Comparison of ENCODE assay signal across 9 cellular contexts in the genomic region with DNA sequence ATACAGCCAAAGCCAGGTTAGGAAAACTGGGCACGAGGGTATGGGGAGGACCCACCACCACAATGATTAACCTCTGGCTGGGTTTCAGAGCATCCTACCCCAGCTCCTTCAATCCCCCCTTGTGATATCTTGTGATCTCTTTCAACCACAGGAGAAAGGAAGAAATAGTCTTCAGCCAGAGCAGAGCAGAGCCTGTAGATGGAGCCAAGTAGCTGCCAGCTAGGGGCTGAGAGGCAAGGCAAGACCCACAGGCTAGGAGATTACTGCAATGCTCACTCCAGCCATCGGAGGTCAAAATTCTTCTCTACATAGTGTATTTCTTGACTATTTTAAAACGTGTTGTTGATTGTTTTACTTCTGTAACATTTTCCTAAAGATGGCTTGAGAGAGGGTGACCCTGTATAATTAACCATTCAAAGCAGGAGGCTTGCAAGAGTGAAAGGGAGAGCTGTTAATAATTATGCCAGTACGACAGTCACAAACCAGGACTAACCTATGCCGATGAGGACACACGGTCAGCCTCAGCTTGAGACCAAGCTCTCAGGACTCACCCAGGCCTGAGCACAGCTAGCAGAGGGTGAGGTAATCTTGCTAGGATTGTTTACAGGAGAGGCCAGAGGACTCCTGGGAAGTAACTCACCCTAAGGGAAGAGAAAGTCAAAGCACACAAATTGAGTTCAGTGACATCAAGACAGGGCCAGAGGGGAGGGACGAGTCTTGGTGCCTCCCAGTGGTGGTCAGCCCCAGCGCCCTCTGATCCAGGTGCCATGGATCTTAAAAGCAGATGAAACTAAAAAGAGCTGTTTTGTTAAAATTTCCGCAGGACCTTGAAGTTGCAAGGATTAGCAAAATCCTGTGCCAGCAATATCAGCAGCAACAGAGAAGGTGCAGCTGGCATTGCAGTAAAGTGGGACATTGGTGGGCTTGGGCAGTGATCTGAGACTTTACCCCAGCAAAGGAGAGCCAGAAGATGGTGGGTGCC. TPM values are rescaled to one million over a fixed set of nuclear protein-coding genes. Genes with fewer than 3 reads are reported as not detected.
DNase-seq lines count a peak whose midpoint lies in the region; ATAC-seq, FAIRE-seq and TF ChIP-seq lines count a peak whose summit lies in the region.
"Had no signal": no experiment of that assay in that cellular context is flagged by ENCODE, and none has a peak within 500 bp of the region (broad histone marks: within the 10 kb centered on the region; RNA-seq: fewer than 3 reads in every experiment).

No MANE protein-coding gene starts in this region.

- POLR2A ChIA-PET in PC-3 (lab: Charles Lee; ENCODE audit: unreplicated experiment), result interaction anchor here (0.5 to 0.6 kb wide), 5 partner anchors 11 to 139 kb away, joined by 3 to 16 read pairs (median 4); no protein-coding TSS in a partner anchor

- TF ChIP-seq CTCF in GM12864 (IDR thresholded peaks at IDR 0.05; ENCODE audit: low read depth, low read length, missing control alignments), result peak; percentile 52
- TF ChIP-seq CTCF in PC-3 (conservative IDR thresholded peaks at IDR 0.05; ENCODE audit: low read depth, low read length), result peak; percentile 98
- peak; percentile 62 to 68 for TF ChIP-seq CTCF in brain (conservative IDR thresholded peaks at IDR 0.05)

- ATAC-seq in HG03442 (IDR thresholded peaks at IDR 0.05; ENCODE audit: unreplicated experiment) (peak; percentile 66), PC-3 (peak; percentile 71), GM18873 (IDR thresholded peaks at IDR 0.05; ENCODE audit: low FRiP score, unreplicated experiment) (no peak)

- no peaks in the 10 kb centered on the region for H3K9me3 ChIP-seq in PC-3 (ENCODE audit: low read length)
- H3K9me3 ChIP-seq: ovary had no signal

- intact Hi-C loops in PC-3 (cut with micrococcal nuclease), result loop anchor here (1.0 to 5.0 kb wide), 7 partner anchors 29 to 405 kb away; a partner anchor contains a TSS

- H3K36me3 Mint-ChIP-seq in brain, result no peaks in the 10 kb centered on the region

- CTCF ChIA-PET in PC-3 (lab: Charles Lee), result interaction anchor here (0.5 to 3.2 kb wide), 12 partner anchors 10 to 998 kb away, joined by 3 to 55 read pairs (median 4); a partner anchor contains a TSS

- H3K27me3 Mint-ChIP-seq in brain, result no peaks in the 10 kb centered on the region

- no peaks in the 10 kb centered on the region for H3K79me2 ChIP-seq in PC-3 (ENCODE audit: low read length)

- peaks cover 60% of the 10 kb centered on the region for H3K4me1 ChIP-seq in PC-3 (ENCODE audit: insufficient read depth, low read length)

- no peaks in the 10 kb centered on the region for H4K20me1 ChIP-seq in PC-3 (ENCODE audit: low read length)

- no peak overlapping the region for H3K4me3 ChIP-seq in GM12864 (ENCODE audit: low read depth, low read length)
- no peak overlapping the region for H3K4me3 ChIP-seq in PC-3 (ENCODE audit: low read length)
- H3K4me3 ChIP-seq: ovary had no signal

- no peaks in the 10 kb centered on the region for H3K36me3 ChIP-seq in PC-3 (ENCODE audit: low read depth, low read length)
- H3K36me3 ChIP-seq: ovary had no signal

- H3K27ac ChIP-seq in PC-3 (ENCODE audit: low read length), result no peak overlapping the region

- H3F3A ChIP-seq in PC-3 (ENCODE audit: low read length, unreplicated experiment), result peaks cover 18% of the 10 kb centered on the region

- DNase-seq in GM12864 (ENCODE audit: low read depth) (no peak), PC-3 (peak; percentile 88), iPS-NIHi7 (ENCODE audit: extremely low spot score) (peak; percentile 76)
- DNase-seq in stimulated activated CD4-positive, alpha-beta T cell treated with anti-CD3 and anti-CD28 coated beads, Interleukin-2, amount 100 ng/mL, for 4 hours (ENCODE audit: low read depth), result peak; percentile 2

- no peak overlapping the region for H3K4me3 Mint-ChIP-seq in brain

- H3K27ac Mint-ChIP-seq in brain, result peak overlapping the region; percentile 28 to 75 (median 72)

- H3K9me3 Mint-ChIP-seq in brain, result peaks cover 0 to 2% (median 0%) of the 10 kb centered on the region in 5 experiments

- no peak overlapping the region for H3K4me2 ChIP-seq in PC-3 (ENCODE audit: low read length)

- H2AFZ ChIP-seq in PC-3 (ENCODE audit: low read length), result peak overlapping the region; percentile 28

- H3K27me3 ChIP-seq in PC-3 (ENCODE audit: low read length), result no peaks in the 10 kb centered on the region
- H3K27me3 ChIP-seq: ovary had no signal

- no peaks in the 10 kb centered on the region for H3K9me2 ChIP-seq in PC-3 (replicated peaks; ENCODE audit: low read length)

- H3K9ac ChIP-seq in PC-3 (ENCODE audit: low read length), result no peak overlapping the region

- FAIRE-seq in A204.1 (lab: Jason Lieb, UNC), result peak; percentile 74

- no TSS peak for BruUV-seq in PC-3 (replicated peaks; lab: Mats Ljungman, UMichigan)

- peaks cover 44% of the 10 kb centered on the region for H3K4me1 Mint-ChIP-seq in brain

RNA-seq across cellular contexts. Expression of a gene that starts 29.8 kb away (rescaled TPM):
- 354 and 434 TPM in 2 replicates for total RNA-seq in PC-3 (2014; rRNA removed)
- 39.5 TPM for polyA plus RNA-seq in brain (ENCODE audit: insufficient read depth, low read depth, low replicate concordance)
